Comparison of ENCODE assay signal across 1 cellular context in the genomic region with DNA sequence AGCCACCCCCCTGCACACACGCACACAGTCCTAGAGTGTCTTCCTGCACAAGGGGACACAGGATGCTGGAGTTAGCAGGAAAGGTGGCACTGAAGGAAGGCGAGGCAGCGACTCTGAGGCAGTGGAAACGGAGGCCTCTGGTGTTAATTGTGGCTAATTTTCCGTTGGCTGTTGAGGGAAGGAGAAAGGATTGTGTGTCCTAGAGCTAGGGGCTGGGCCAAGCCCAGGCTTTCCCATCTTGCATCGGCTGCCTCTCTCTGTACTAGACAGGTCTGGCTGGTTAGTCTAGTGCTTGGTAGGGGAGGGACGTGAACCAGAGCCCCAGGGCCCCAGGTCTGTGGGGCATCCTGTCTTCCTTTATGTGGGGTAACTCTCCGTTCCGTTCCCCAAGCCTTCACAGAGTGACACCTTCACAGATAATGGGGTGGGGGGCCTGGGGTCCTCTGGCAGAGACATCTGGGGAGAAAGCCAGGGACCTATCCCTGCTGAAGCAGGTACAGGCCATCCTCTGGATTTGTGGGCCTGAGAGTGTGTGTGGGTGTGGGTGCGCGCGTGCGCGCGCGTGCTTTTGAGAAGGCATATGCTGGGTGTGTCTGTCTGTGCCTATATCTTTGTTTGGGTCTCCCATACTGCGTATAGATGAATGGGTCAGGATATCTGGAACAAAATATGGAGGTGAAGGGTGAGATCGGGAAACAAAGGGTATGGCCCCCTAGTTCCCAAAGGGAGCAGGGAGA.
TF ChIP-seq lines count a peak whose summit lies in the region.

A gene (plus strand): TSS at position 606 of the 737 bp plus-strand sequence. CDS start 212 bp downstream, outside the sequence.

TF ChIP-seq in neural cell, 6 proteins besides CTCF, POLR2A, EP300 and RAD21 (continued from another document):
- TF ChIP-seq, protein P1, sequence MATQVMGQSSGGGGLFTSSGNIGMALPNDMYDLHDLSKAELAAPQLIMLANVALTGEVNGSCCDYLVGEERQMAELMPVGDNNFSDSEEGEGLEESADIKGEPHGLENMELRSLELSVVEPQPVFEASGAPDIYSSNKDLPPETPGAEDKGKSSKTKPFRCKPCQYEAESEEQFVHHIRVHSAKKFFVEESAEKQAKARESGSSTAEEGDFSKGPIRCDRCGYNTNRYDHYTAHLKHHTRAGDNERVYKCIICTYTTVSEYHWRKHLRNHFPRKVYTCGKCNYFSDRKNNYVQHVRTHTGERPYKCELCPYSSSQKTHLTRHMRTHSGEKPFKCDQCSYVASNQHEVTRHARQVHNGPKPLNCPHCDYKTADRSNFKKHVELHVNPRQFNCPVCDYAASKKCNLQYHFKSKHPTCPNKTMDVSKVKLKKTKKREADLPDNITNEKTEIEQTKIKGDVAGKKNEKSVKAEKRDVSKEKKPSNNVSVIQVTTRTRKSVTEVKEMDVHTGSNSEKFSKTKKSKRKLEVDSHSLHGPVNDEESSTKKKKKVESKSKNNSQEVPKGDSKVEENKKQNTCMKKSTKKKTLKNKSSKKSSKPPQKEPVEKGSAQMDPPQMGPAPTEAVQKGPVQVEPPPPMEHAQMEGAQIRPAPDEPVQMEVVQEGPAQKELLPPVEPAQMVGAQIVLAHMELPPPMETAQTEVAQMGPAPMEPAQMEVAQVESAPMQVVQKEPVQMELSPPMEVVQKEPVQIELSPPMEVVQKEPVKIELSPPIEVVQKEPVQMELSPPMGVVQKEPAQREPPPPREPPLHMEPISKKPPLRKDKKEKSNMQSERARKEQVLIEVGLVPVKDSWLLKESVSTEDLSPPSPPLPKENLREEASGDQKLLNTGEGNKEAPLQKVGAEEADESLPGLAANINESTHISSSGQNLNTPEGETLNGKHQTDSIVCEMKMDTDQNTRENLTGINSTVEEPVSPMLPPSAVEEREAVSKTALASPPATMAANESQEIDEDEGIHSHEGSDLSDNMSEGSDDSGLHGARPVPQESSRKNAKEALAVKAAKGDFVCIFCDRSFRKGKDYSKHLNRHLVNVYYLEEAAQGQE (IDR thresholded peaks at IDR 0.05; ENCODE audit: borderline replicate concordance), result no peak
- TF ChIP-seq POLR2AphosphoS5 (IDR thresholded peaks at IDR 0.05), result no peak
- TF ChIP-seq MXI1 (conservative IDR thresholded peaks at IDR 0.05; ENCODE audit: poor library complexity, severe bottlenecking), result no peak
- no peak for TF ChIP-seq EZH2 (IDR thresholded peaks at IDR 0.05; ENCODE audit: borderline replicate concordance, insufficient read depth, low read length, poor library complexity, severe bottlenecking)
